14 cellular contexts compared by ENCODE assay signal in genomic region chr14:31843361-31844091, GRCh38.
DNase-seq lines count a peak whose midpoint lies in the region; ATAC-seq, FAIRE-seq and TF ChIP-seq lines count a peak whose summit lies in the region.
"Had no signal": no experiment of that assay in that cellular context is flagged by ENCODE, and none has a peak within 500 bp of the region (broad histone marks: within the 10 kb centered on the region; RNA-seq: fewer than 3 reads in every experiment).

No MANE protein-coding gene starts in this region.

- no peaks in the 10 kb centered on the region for H3K27me3 Mint-ChIP-seq in activated T-cell treated with anti-CD3 and anti-CD28 coated beads, Interleukin-2, amount 50 U/mL, for 72 hours (ENCODE audit: low read depth)
- H3K27me3 Mint-ChIP-seq in activated T-cell treated with anti-CD3 and anti-CD28 coated beads, Interleukin-2, amount 50 U/mL, for 24 hours: no peaks in the 10 kb centered on the region
- H3K27me3 Mint-ChIP-seq: activated CD4-positive, alpha-beta T cell treated with anti-CD3 and anti-CD28 coated beads for 36 hours had no signal

- H3K9me3 Mint-ChIP-seq in activated T-cell treated with anti-CD3 and anti-CD28 coated beads, Interleukin-2, amount 50 U/mL, for 72 hours: no peaks in the 10 kb centered on the region
- no peaks in the 10 kb centered on the region for H3K9me3 Mint-ChIP-seq in activated T-cell treated with anti-CD3 and anti-CD28 coated beads, Interleukin-2, amount 50 U/mL, for 24 hours

- DNase-seq in activated T-cell treated with anti-CD3 and anti-CD28 coated beads, Interleukin-2, amount 50 U/mL, for 72 hours: no peak
- no peak for DNase-seq in activated T-cell treated with anti-CD3 and anti-CD28 coated beads, Interleukin-2, amount 50 U/mL, for 24 hours
- DNase-seq in OCI-M1 (lab: John Stamatoyannopoulos, UW) (peak; percentile 17), fibroblast of mammary gland (ENCODE audit: low read depth) (peak; percentile 2), small intestine (peak; percentile 4), germinal center (ENCODE audit: low spot score) (no peak)
- DNase-seq: activated CD4-positive, alpha-beta T cell treated with anti-CD3 and anti-CD28 coated beads for 36 hours; aorta; effector memory CD4-positive, alpha-beta T cell; GOT3; head of caudate nucleus; MM.1S had no signal

- no peaks in the 10 kb centered on the region for H3K36me3 Mint-ChIP-seq in activated T-cell treated with anti-CD3 and anti-CD28 coated beads, Interleukin-2, amount 50 U/mL, for 72 hours (ENCODE audit: insufficient read depth in 2 of 2)
- peaks cover 31% of the 10 kb centered on the region for H3K36me3 Mint-ChIP-seq in activated T-cell treated with anti-CD3 and anti-CD28 coated beads, Interleukin-2, amount 50 U/mL, for 24 hours (ENCODE audit: low read depth)

- no peaks in the 10 kb centered on the region for H3K27me3 ChIP-seq in small intestine (ENCODE audit: control insufficient read depth in 2 of 2, insufficient read depth in 2 of 2, low read length in 2 of 2)

- H3K9me3 ChIP-seq in small intestine (ENCODE audit: control insufficient read depth, low read depth): no peaks in the 10 kb centered on the region

- H3K4me1 Mint-ChIP-seq in activated T-cell treated with anti-CD3 and anti-CD28 coated beads, Interleukin-2, amount 50 U/mL, for 72 hours (ENCODE audit: low read depth): no peaks in the 10 kb centered on the region
- no peaks in the 10 kb centered on the region for H3K4me1 Mint-ChIP-seq in activated T-cell treated with anti-CD3 and anti-CD28 coated beads, Interleukin-2, amount 50 U/mL, for 24 hours (ENCODE audit: low read depth)
- H3K4me1 Mint-ChIP-seq: activated CD4-positive, alpha-beta T cell treated with anti-CD3 and anti-CD28 coated beads for 36 hours had no signal

- ATAC-seq in activated T-cell treated with anti-CD3 and anti-CD28 coated beads, Interleukin-2, amount 50 U/mL, for 72 hours (replicated peaks in 1 of 2): no peak
- no peak for ATAC-seq in GM19023 (IDR thresholded peaks at IDR 0.05; ENCODE audit: unreplicated experiment)
- ATAC-seq in HG02852 (IDR thresholded peaks at IDR 0.05; ENCODE audit: unreplicated experiment): no peak
- ATAC-seq: activated CD4-positive, alpha-beta T cell treated with anti-CD3 and anti-CD28 coated beads for 36 hours had no signal

- no peak for TF ChIP-seq CTCF in fibroblast of mammary gland (conservative IDR thresholded peaks at IDR 0.05; ENCODE audit: control insufficient read depth, insufficient read depth, low read depth, low read length)

- H3K27ac Mint-ChIP-seq in activated T-cell treated with anti-CD3 and anti-CD28 coated beads, Interleukin-2, amount 50 U/mL, for 72 hours: peak overlapping the region; percentile 64
- H3K27ac Mint-ChIP-seq in activated T-cell treated with anti-CD3 and anti-CD28 coated beads, Interleukin-2, amount 50 U/mL, for 24 hours: no peak overlapping the region
- H3K27ac Mint-ChIP-seq: activated CD4-positive, alpha-beta T cell treated with anti-CD3 and anti-CD28 coated beads for 36 hours had no signal

- no peak overlapping the region for H3K4me3 ChIP-seq in fibroblast of mammary gland (ENCODE audit: control insufficient read depth, low read depth, low read length)
- no peak overlapping the region for H3K4me3 ChIP-seq in small intestine (ENCODE audit: low read depth in 1 of 2, low read length in 2 of 2)

- H3K27ac ChIP-seq in small intestine (ENCODE audit: low read depth in 1 of 2, low read length in 1 of 2): no peak overlapping the region

- no peaks in the 10 kb centered on the region for H3K4me1 ChIP-seq in small intestine (ENCODE audit: control insufficient read depth in 2 of 2, insufficient read depth in 1 of 2, low read depth in 1 of 2, low read length in 1 of 2)

- WGBS in small intestine, 3 donors: 86 to 95% (median 92%) methylated on average over 1 of the region's 1 CpG

- no peak overlapping the region for H3K4me3 Mint-ChIP-seq in activated T-cell treated with anti-CD3 and anti-CD28 coated beads, Interleukin-2, amount 50 U/mL, for 72 hours
- H3K4me3 Mint-ChIP-seq in activated T-cell treated with anti-CD3 and anti-CD28 coated beads, Interleukin-2, amount 50 U/mL, for 24 hours: no peak overlapping the region
- H3K4me3 Mint-ChIP-seq: activated CD4-positive, alpha-beta T cell treated with anti-CD3 and anti-CD28 coated beads for 36 hours had no signal

- no peaks in the 10 kb centered on the region for H3K36me3 ChIP-seq in small intestine (ENCODE audit: control insufficient read depth in 2 of 2, insufficient read depth in 2 of 2, low read length in 2 of 2)

- FAIRE-seq in small intestine (lab: Jason Lieb, UNC): no peak

Comparison
In these comparisons a context has a peak if more than half of its experiments do, and no peak if none do; other contexts are left out.
1. DNase-seq: peak in OCI-M1 (single experiment), fibroblast of mammary gland (single experiment) and small intestine (single experiment); none in activated T-cell treated with anti-CD3 and anti-CD28 coated beads, Interleukin-2, amount 50 U/mL, for 72 hours (0 of 2), activated T-cell treated with anti-CD3 and anti-CD28 coated beads, Interleukin-2, amount 50 U/mL, for 24 hours (single experiment) and germinal center (single experiment).